Comparison of ENCODE assay signal across 11 cellular contexts in genomic region chr5:157049605-157050004, GRCh38. TPM values are rescaled to one million over a fixed set of nuclear protein-coding genes. Genes with fewer than 3 reads are reported as not detected.
DNase-seq lines count a peak whose midpoint lies in the region; ATAC-seq and TF ChIP-seq lines count a peak whose summit lies in the region.
"Had no signal": no experiment of that assay in that cellular context is flagged by ENCODE, and none has a peak within 500 bp of the region (broad histone marks: within the 10 kb centered on the region; RNA-seq: fewer than 3 reads in every experiment).

No MANE protein-coding gene starts in this region.

- ATAC-seq in HG02943 (IDR thresholded peaks at IDR 0.05; ENCODE audit: low read depth, unreplicated experiment): peak; percentile 22
- ATAC-seq in activated naive CD8-positive, alpha-beta T cell treated with anti-CD3 and anti-CD28 coated beads, Interleukin-2, amount 50 U/mL, for 24 hours: no peak
- peak; percentile 16 to 35 for ATAC-seq in naive thymus-derived CD8-positive, alpha-beta T cell

- peaks cover 25% of the 10 kb centered on the region for H3K36me3 Mint-ChIP-seq in Calu3 (ENCODE audit: insufficient read depth, unreplicated experiment)
- H3K36me3 Mint-ChIP-seq in activated naive CD8-positive, alpha-beta T cell treated with anti-CD3 and anti-CD28 coated beads, Interleukin-2, amount 50 U/mL, for 24 hours (ENCODE audit: low read depth): no peaks in the 10 kb centered on the region
- H3K36me3 Mint-ChIP-seq in naive thymus-derived CD8-positive, alpha-beta T cell: peaks cover 4 to 18% (median 6%) of the 10 kb centered on the region in 3 donors

- no peaks in the 10 kb centered on the region for H3K9me3 Mint-ChIP-seq in Calu3 (ENCODE audit: low read depth, unreplicated experiment)
- no peaks in the 10 kb centered on the region for H3K9me3 Mint-ChIP-seq in activated naive CD8-positive, alpha-beta T cell treated with anti-CD3 and anti-CD28 coated beads, Interleukin-2, amount 50 U/mL, for 24 hours
- H3K9me3 Mint-ChIP-seq in naive thymus-derived CD8-positive, alpha-beta T cell: peaks cover 0 to 3% (median 0%) of the 10 kb centered on the region in 9 donors

- no TSS peak for BruUV-seq in Calu3 (replicated peaks; lab: Mats Ljungman, UMichigan)

- CTCF ChIA-PET in Calu3 (lab: Charles Lee): interaction anchor here (0.7 to 2.3 kb wide), 5 partner anchors 8 to 82 kb away, joined by 3 to 18 read pairs (median 4); partner anchors contain the start of gene HAVCR1

- intact Hi-C loops in Calu3 (cut with micrococcal nuclease; ENCODE audit: unreplicated experiment): loop anchor here (1.0 to 10.0 kb wide), 3 partner anchors 9 to 355 kb away; no protein-coding TSS in a partner anchor

- H3K27ac Mint-ChIP-seq in Calu3 (ENCODE audit: unreplicated experiment): peak overlapping the region; percentile 90
- H3K27ac Mint-ChIP-seq in activated naive CD8-positive, alpha-beta T cell treated with anti-CD3 and anti-CD28 coated beads, Interleukin-2, amount 50 U/mL, for 24 hours: peak overlapping the region; percentile 69
- H3K27ac Mint-ChIP-seq in naive thymus-derived CD8-positive, alpha-beta T cell: peak overlapping the region; percentile 85 to 96 (median 91)

- DNase-seq in Calu3 (peak; percentile 51), NCI-H748 (lab: John Stamatoyannopoulos, UW; ENCODE audit: unreplicated experiment) (no peak), DMS53 treated with DMSO at 0.1 percent for 48 hours (lab: John Stamatoyannopoulos, UW; ENCODE audit: unreplicated experiment) (no peak), NCI-H2029 (lab: John Stamatoyannopoulos, UW) (no peak), C1 segment of cervical spinal cord (lab: John Stamatoyannopoulos, UW) (no peak)
- no peak for DNase-seq in activated naive CD8-positive, alpha-beta T cell treated with anti-CD3 and anti-CD28 coated beads, Interleukin-2, amount 50 U/mL, for 24 hours
- DNase-seq in naive thymus-derived CD8-positive, alpha-beta T cell: no peak
- DNase-seq: aorta, erythroblast, NCI-H187 treated with DMSO at 0.1 percent for 48 hours had no signal

- peak overlapping the region; percentile 27 for H3K4me3 Mint-ChIP-seq in Calu3 (ENCODE audit: low read depth, unreplicated experiment)
- H3K4me3 Mint-ChIP-seq in activated naive CD8-positive, alpha-beta T cell treated with anti-CD3 and anti-CD28 coated beads, Interleukin-2, amount 50 U/mL, for 24 hours: peak overlapping the region; percentile 56
- H3K4me3 Mint-ChIP-seq in naive thymus-derived CD8-positive, alpha-beta T cell: peak overlapping the region; percentile 78 to 92 (median 86)

- POLR2A ChIA-PET in naive thymus-derived CD8-positive, alpha-beta T cell (lab: Charles Lee): interaction anchor here (0.6 to 2.8 kb wide), 6 partner anchors 10 to 216 kb away, joined by 3 to 12 read pairs (median 4); partner anchors contain the start of gene MED7

- no peak for TF ChIP-seq CTCF in Calu3 (IDR thresholded peaks at IDR 0.05; ENCODE audit: unreplicated experiment)

- no peaks in the 10 kb centered on the region for H3K27me3 Mint-ChIP-seq in Calu3 (ENCODE audit: unreplicated experiment)
- no peaks in the 10 kb centered on the region for H3K27me3 Mint-ChIP-seq in activated naive CD8-positive, alpha-beta T cell treated with anti-CD3 and anti-CD28 coated beads, Interleukin-2, amount 50 U/mL, for 24 hours
- H3K27me3 Mint-ChIP-seq in naive thymus-derived CD8-positive, alpha-beta T cell: no peaks in the 10 kb centered on the region

- H3K4me1 Mint-ChIP-seq in Calu3 (ENCODE audit: low read depth, unreplicated experiment): peaks cover 71% of the 10 kb centered on the region
- peaks cover 47% of the 10 kb centered on the region for H3K4me1 Mint-ChIP-seq in activated naive CD8-positive, alpha-beta T cell treated with anti-CD3 and anti-CD28 coated beads, Interleukin-2, amount 50 U/mL, for 24 hours
- H3K4me1 Mint-ChIP-seq in naive thymus-derived CD8-positive, alpha-beta T cell: peaks cover 34 to 68% (median 56%) of the 10 kb centered on the region in 4 donors

RNA-seq across cellular contexts. Expression of gene HAVCR1, which starts 9.3 kb away (rescaled TPM):
- total RNA-seq in Calu3 (2022): 5.8 and 6.0 TPM in 2 replicates
- total RNA-seq in naive thymus-derived CD8-positive, alpha-beta T cell: 10 to 100 TPM; 26.5 to 30.2 TPM
- polyA plus RNA-seq in naive thymus-derived CD8-positive, alpha-beta T cell: 1 to 10 TPM; 2.3 to 4.7 (median 4.6) TPM
- polyA plus RNA-seq: aorta had no signal

RNA-seq across cellular contexts. Expression of gene HAVCR2, which starts 59.2 kb away (rescaled TPM):
- 0.17 and 0.19 TPM in 2 replicates for total RNA-seq in Calu3 (2022)
- total RNA-seq in naive thymus-derived CD8-positive, alpha-beta T cell: 1 to 10 TPM; 5.4 to 8.1 TPM
- 1 to 10 TPM; 4.4 to 8.9 (median 5.4) TPM for polyA plus RNA-seq in naive thymus-derived CD8-positive, alpha-beta T cell

Comparison
In these comparisons a context has a peak if more than half of its experiments do, and no peak if none do; other contexts are left out.
1. H3K4me3 Mint-ChIP-seq: peak in every context shown above with its lines; median percentile 86 in naive thymus-derived CD8-positive, alpha-beta T cell; 56 in activated naive CD8-positive, alpha-beta T cell treated with anti-CD3 and anti-CD28 coated beads, Interleukin-2, amount 50 U/mL, for 24 hours; 27 in Calu3.